1 cellular context compared by ENCODE assay signal in the genomic region with DNA sequence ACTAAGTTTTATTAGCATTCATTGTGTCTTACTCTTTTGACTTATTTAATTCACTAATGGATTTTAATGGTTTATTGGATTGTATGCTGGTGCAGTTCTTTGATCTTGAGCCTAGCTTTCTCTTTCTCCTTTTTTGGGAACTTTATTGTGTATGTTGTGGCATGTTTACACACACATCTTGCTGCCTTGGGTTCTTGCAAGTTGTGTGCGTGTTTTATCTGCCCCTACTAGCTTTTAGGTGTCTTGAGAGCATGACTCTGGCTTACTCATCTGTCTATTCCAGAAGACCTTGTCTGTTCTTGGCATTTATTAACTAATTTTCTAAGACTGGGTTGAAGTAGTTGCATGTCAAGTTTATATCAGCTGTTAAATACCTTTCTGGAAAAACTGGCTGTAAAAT.
TF ChIP-seq lines count a peak whose summit lies in the region.

No MANE protein-coding gene starts in this region.

TF ChIP-seq in GM23338, 12 proteins besides CTCF, POLR2A, EP300 and RAD21 (continued from another document):
- TF ChIP-seq, protein P1, sequence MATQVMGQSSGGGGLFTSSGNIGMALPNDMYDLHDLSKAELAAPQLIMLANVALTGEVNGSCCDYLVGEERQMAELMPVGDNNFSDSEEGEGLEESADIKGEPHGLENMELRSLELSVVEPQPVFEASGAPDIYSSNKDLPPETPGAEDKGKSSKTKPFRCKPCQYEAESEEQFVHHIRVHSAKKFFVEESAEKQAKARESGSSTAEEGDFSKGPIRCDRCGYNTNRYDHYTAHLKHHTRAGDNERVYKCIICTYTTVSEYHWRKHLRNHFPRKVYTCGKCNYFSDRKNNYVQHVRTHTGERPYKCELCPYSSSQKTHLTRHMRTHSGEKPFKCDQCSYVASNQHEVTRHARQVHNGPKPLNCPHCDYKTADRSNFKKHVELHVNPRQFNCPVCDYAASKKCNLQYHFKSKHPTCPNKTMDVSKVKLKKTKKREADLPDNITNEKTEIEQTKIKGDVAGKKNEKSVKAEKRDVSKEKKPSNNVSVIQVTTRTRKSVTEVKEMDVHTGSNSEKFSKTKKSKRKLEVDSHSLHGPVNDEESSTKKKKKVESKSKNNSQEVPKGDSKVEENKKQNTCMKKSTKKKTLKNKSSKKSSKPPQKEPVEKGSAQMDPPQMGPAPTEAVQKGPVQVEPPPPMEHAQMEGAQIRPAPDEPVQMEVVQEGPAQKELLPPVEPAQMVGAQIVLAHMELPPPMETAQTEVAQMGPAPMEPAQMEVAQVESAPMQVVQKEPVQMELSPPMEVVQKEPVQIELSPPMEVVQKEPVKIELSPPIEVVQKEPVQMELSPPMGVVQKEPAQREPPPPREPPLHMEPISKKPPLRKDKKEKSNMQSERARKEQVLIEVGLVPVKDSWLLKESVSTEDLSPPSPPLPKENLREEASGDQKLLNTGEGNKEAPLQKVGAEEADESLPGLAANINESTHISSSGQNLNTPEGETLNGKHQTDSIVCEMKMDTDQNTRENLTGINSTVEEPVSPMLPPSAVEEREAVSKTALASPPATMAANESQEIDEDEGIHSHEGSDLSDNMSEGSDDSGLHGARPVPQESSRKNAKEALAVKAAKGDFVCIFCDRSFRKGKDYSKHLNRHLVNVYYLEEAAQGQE (IDR thresholded peaks at IDR 0.05; ENCODE audit: unreplicated experiment): no peak
- TF ChIP-seq NANOG (IDR thresholded peaks at IDR 0.05; ENCODE audit: borderline replicate concordance) (no peak), ZNF114 (CRISPR knock-in tag; IDR thresholded peaks at IDR 0.05) (no peak), POLR2AphosphoS5 (IDR thresholded peaks at IDR 0.05; ENCODE audit: low read depth) (no peak), EZH2phosphoT487 (IDR thresholded peaks at IDR 0.05; ENCODE audit: unreplicated experiment) (no peak), EZH2 (IDR thresholded peaks at IDR 0.05; ENCODE audit: low read depth, unreplicated experiment) (no peak), CREB1 (CRISPR knock-in tag; IDR thresholded peaks at IDR 0.05; ENCODE audit: low read depth) (no peak)
- TF ChIP-seq, protein P2, sequence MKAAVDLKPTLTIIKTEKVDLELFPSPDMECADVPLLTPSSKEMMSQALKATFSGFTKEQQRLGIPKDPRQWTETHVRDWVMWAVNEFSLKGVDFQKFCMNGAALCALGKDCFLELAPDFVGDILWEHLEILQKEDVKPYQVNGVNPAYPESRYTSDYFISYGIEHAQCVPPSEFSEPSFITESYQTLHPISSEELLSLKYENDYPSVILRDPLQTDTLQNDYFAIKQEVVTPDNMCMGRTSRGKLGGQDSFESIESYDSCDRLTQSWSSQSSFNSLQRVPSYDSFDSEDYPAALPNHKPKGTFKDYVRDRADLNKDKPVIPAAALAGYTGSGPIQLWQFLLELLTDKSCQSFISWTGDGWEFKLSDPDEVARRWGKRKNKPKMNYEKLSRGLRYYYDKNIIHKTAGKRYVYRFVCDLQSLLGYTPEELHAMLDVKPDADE (IDR thresholded peaks at IDR 0.05): no peak
TF ChIP-seq in GM23338: peak in this region for 0.
